In the genomic region with DNA sequence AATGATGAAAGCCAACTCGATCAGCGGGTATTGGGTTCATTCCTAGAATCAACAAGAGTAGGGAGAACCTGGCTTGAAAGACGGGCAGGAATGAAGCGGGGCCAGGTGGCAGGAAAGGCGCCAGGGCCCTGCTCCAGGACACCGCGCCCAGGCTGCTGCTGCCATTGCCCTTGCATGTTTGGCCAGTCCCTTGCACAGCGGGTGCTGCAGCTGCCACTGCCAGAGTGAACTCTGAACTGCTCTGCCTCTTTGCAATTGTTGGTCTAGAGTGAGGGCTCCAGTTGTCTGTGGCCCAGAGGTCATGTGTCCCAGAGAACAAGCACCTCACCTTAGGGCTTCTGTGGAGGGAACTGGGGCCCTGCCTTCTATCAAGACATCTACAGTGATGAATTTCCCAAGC, we compare ENCODE assay signal across 1 cellular context.
TF ChIP-seq lines count a peak whose summit lies in the region.

No MANE protein-coding gene starts in this region.

TF ChIP-seq in HepG2, 621 proteins besides CTCF, POLR2A, EP300 and RAD21 (continued from another document and continues in another):
- TF ChIP-seq, protein P1, sequence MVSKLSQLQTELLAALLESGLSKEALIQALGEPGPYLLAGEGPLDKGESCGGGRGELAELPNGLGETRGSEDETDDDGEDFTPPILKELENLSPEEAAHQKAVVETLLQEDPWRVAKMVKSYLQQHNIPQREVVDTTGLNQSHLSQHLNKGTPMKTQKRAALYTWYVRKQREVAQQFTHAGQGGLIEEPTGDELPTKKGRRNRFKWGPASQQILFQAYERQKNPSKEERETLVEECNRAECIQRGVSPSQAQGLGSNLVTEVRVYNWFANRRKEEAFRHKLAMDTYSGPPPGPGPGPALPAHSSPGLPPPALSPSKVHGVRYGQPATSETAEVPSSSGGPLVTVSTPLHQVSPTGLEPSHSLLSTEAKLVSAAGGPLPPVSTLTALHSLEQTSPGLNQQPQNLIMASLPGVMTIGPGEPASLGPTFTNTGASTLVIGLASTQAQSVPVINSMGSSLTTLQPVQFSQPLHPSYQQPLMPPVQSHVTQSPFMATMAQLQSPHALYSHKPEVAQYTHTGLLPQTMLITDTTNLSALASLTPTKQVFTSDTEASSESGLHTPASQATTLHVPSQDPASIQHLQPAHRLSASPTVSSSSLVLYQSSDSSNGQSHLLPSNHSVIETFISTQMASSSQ (IDR thresholded peaks at IDR 0.05; ENCODE audit: low read depth), result no peak
- TF ChIP-seq, protein P1 (CRISPR knock-in tag; IDR thresholded peaks at IDR 0.05; ENCODE audit: borderline replicate concordance), result no peak
- no peak for TF ChIP-seq BRD4 (CRISPR knock-in tag; IDR thresholded peaks at IDR 0.05)
- TF ChIP-seq ZNF142 (CRISPR knock-in tag; IDR thresholded peaks at IDR 0.05), result no peak
- TF ChIP-seq, protein P2, sequence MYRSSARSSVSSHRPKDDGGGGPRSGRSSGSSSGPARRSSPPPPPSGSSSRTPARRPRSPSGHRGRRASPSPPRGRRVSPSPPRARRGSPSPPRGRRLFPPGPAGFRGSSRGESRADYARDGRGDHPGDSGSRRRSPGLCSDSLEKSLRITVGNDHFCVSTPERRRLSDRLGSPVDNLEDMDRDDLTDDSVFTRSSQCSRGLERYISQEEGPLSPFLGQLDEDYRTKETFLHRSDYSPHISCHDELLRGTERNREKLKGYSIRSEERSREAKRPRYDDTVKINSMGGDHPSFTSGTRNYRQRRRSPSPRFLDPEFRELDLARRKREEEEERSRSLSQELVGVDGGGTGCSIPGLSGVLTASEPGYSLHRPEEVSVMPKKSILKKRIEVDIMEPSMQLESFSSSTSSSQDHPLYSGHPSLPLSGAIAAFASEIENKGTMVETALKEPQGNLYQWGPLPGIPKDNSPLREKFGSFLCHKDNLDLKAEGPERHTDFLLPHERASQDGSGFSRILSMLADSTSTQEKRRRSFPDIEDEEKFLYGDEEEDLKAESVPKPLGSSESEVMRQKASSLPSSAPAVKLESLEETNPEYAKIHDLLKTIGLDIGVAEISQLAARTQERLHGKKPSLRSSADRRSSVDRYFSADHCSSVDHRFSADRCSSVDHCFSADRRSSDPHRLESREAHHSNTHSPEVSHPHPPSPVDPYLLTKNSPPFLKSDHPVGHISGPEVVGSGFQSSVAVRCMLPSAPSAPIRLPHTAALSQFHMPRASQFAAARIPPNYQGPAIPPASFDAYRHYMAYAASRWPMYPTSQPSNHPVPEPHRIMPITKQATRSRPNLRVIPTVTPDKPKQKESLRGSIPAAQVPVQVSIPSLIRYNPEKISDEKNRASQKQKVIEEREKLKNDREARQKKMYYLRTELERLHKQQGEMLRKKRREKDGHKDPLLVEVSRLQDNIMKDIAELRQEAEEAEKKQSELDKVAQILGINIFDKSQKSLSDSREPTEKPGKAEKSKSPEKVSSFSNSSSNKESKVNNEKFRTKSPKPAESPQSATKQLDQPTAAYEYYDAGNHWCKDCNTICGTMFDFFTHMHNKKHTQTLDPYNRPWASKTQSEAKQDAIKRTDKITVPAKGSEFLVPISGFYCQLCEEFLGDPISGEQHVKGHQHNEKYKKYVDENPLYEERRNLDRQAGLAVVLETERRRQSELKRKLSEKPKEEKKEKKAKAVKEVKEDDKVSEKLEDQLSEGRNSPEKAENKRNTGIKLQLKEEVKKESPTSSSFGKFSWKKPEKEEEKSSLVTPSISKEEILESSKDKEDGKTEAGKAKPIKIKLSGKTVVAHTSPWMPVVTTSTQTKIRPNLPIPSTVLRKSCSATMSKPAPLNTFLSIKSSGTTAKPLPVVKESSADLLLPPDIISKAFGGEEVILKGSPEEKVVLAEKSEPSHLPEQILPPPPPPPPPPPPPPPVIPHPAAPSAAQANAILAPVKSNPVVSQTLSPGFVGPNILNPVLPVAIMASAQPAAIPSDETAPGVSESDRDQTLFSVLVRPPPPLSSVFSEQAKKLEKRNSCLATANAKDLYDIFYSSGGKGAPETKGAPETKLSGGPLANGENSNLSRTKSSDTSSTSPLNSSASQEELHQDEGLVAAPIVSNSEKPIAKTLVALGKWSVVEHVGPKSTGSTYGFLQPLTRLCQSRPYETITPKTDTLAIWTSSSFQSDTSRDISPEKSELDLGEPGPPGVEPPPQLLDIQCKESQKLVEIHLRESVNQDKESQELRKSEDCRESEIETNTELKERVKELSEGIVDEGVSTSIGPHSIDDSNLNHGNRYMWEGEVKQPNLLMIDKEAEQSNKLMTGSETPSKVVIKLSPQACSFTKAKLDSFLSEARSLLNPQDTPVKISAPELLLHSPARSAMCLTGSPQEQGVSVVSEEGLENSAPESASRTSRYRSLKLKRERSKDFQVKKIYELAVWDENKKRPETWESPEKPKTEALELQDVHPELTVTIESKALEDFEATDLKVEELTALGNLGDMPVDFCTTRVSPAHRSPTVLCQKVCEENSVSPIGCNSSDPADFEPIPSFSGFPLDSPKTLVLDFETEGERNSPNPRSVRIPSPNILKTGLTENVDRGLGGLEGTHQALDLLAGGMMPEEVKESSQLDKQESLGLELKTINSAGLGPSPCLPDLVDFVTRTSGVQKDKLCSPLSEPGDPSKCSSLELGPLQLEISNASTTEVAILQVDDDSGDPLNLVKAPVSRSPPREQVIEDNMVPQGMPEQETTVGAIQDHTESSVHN (CRISPR knock-in tag; IDR thresholded peaks at IDR 0.05), result no peak
- TF ChIP-seq ZBTB7A (CRISPR knock-in tag; IDR thresholded peaks at IDR 0.05), result no peak
- peak; percentile 50 for TF ChIP-seq MAX (IDR thresholded peaks at IDR 0.05)
- no peak for TF ChIP-seq CREB3 (CRISPR knock-in tag; IDR thresholded peaks at IDR 0.05)
- no peak for TF ChIP-seq DZIP1 (CRISPR knock-in tag; IDR thresholded peaks at IDR 0.05)
- no peak for TF ChIP-seq HMG20A (CRISPR knock-in tag; IDR thresholded peaks at IDR 0.05; ENCODE audit: borderline replicate concordance)
- TF ChIP-seq NFYC (CRISPR knock-in tag; IDR thresholded peaks at IDR 0.05), result no peak
- no peak for TF ChIP-seq ZNF431 (CRISPR knock-in tag; IDR thresholded peaks at IDR 0.05; ENCODE audit: borderline replicate concordance, low read depth)
- TF ChIP-seq, protein P3, sequence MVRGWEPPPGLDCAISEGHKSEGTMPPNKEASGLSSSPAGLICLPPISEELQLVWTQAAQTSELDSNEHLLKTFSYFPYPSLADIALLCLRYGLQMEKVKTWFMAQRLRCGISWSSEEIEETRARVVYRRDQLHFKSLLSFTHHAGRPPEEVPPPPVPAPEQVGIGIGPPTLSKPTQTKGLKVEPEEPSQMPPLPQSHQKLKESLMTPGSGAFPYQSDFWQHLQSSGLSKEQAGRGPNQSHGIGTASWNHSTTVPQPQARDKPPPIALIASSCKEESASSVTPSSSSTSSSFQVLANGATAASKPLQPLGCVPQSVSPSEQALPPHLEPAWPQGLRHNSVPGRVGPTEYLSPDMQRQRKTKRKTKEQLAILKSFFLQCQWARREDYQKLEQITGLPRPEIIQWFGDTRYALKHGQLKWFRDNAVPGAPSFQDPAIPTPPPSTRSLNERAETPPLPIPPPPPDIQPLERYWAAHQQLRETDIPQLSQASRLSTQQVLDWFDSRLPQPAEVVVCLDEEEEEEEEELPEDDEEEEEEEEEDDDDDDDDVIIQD (CRISPR knock-in tag; IDR thresholded peaks at IDR 0.05; ENCODE audit: low read depth), result peak; percentile 90
- TF ChIP-seq ETV5 (CRISPR knock-in tag; IDR thresholded peaks at IDR 0.05; ENCODE audit: borderline replicate concordance), result peak; percentile 29; the same call in 1 of the 2 replicates
- peak; percentile 63; the same call in 1 of the 2 replicates for TF ChIP-seq ZFP91 (CRISPR knock-in tag; IDR thresholded peaks at IDR 0.05; ENCODE audit: borderline replicate concordance)
